ENCODE assay signal across 10 cellular contexts in genomic region chr2:51710222-51710621, GRCh38.
DNase-seq lines count a peak whose midpoint lies in the region; ATAC-seq and TF ChIP-seq lines count a peak whose summit lies in the region.
"Had no signal": no experiment of that assay in that cellular context is flagged by ENCODE, and none has a peak within 500 bp of the region (broad histone marks: within the 10 kb centered on the region; RNA-seq: fewer than 3 reads in every experiment).

No MANE protein-coding gene starts in this region.

- H3K27ac Mint-ChIP-seq in activated CD4-positive, alpha-beta T cell treated with anti-CD3 and anti-CD28 coated beads for 36 hours = no peak overlapping the region
- H3K27ac Mint-ChIP-seq in type B pancreatic cell = no peak overlapping the region
- H3K27ac Mint-ChIP-seq: activated T-cell treated with anti-CD3 and anti-CD28 coated beads, Interleukin-2, amount 50 U/mL, for 72 hours; CD4-positive, CD25-positive, alpha-beta regulatory T cell had no signal

- no peaks in the 10 kb centered on the region for H3K4me1 ChIP-seq in sigmoid colon

- peaks cover 0 to 4% (median 0%) of the 10 kb centered on the region in 4 donors for H3K9me3 ChIP-seq in sigmoid colon

- no peaks in the 10 kb centered on the region for H3K27me3 ChIP-seq in sigmoid colon

- in situ Hi-C loops in astrocyte of the cerebellum (cut with HindIII; ENCODE audit: low sequenced_read_pairs) = no loop called here

- ATAC-seq in activated CD4-positive, alpha-beta T cell treated with anti-CD3 and anti-CD28 coated beads for 36 hours = no peak
- no peak for ATAC-seq in HG03354 (IDR thresholded peaks at IDR 0.05; ENCODE audit: poor library complexity, severe bottlenecking, unreplicated experiment)
- ATAC-seq: activated T-cell treated with anti-CD3 and anti-CD28 coated beads, Interleukin-2, amount 50 U/mL, for 72 hours had no signal

- CTCF ChIA-PET in activated CD4-positive, alpha-beta T cell treated with anti-CD3 and anti-CD28 coated beads for 36 hours (lab: Charles Lee) = no interaction called here

- H3K27ac ChIP-seq in sigmoid colon = no peak overlapping the region

- peaks cover 13% of the 10 kb centered on the region for H3K9me3 Mint-ChIP-seq in activated CD4-positive, alpha-beta T cell treated with anti-CD3 and anti-CD28 coated beads for 36 hours (ENCODE audit: low read depth)
- H3K9me3 Mint-ChIP-seq in type B pancreatic cell = no peaks in the 10 kb centered on the region

- intact Hi-C loops in activated CD4-positive, alpha-beta T cell treated with anti-CD3 and anti-CD28 coated beads for 36 hours (cut with DNase I, micrococcal nuclease) = no loop called here
- intact Hi-C loops in sigmoid colon (cut with DNase I) = no loop called here

- H3K27me3 Mint-ChIP-seq in activated CD4-positive, alpha-beta T cell treated with anti-CD3 and anti-CD28 coated beads for 36 hours = no peaks in the 10 kb centered on the region
- no peaks in the 10 kb centered on the region for H3K27me3 Mint-ChIP-seq in type B pancreatic cell
- H3K27me3 Mint-ChIP-seq: CD4-positive, CD25-positive, alpha-beta regulatory T cell had no signal

- POLR2A ChIA-PET in activated CD4-positive, alpha-beta T cell treated with anti-CD3 and anti-CD28 coated beads for 36 hours (lab: Charles Lee) = no interaction called here

- TF ChIP-seq POLR2A in sigmoid colon (IDR thresholded peaks at IDR 0.05) = no peak
- no peak for TF ChIP-seq POLR2A in erythroblast (IDR thresholded peaks at IDR 0.05; ENCODE audit: low read length)

- H3K4me3 ChIP-seq in astrocyte of the cerebellum (ENCODE audit: low read depth, low read length) (no peak overlapping the region), sigmoid colon (no peak overlapping the region)

- H3K4me1 Mint-ChIP-seq in activated CD4-positive, alpha-beta T cell treated with anti-CD3 and anti-CD28 coated beads for 36 hours = no peaks in the 10 kb centered on the region
- H3K4me1 Mint-ChIP-seq in type B pancreatic cell (ENCODE audit: unreplicated experiment) = no peaks in the 10 kb centered on the region
- H3K4me1 Mint-ChIP-seq: CD4-positive, CD25-positive, alpha-beta regulatory T cell had no signal

- no peaks in the 10 kb centered on the region for H3K36me3 ChIP-seq in sigmoid colon

- no peak for TF ChIP-seq EP300 in sigmoid colon (IDR thresholded peaks at IDR 0.05)

- no peaks in the 10 kb centered on the region for H3K36me3 Mint-ChIP-seq in activated CD4-positive, alpha-beta T cell treated with anti-CD3 and anti-CD28 coated beads for 36 hours (ENCODE audit: low read depth)
- H3K36me3 Mint-ChIP-seq in type B pancreatic cell = no peaks in the 10 kb centered on the region
- H3K36me3 Mint-ChIP-seq: CD4-positive, CD25-positive, alpha-beta regulatory T cell had no signal

- H3K4me3 Mint-ChIP-seq in activated CD4-positive, alpha-beta T cell treated with anti-CD3 and anti-CD28 coated beads for 36 hours = no peak overlapping the region
- no peak overlapping the region for H3K4me3 Mint-ChIP-seq in type B pancreatic cell
- H3K4me3 Mint-ChIP-seq: activated T-cell treated with anti-CD3 and anti-CD28 coated beads, Interleukin-2, amount 50 U/mL, for 72 hours; CD4-positive, CD25-positive, alpha-beta regulatory T cell had no signal

- 54 to 56% methylated on average over 3 of the region's 3 CpGs for WGBS in sigmoid colon, 2 donors

- peak; percentile 4 for DNase-seq in activated CD4-positive, alpha-beta T cell treated with anti-CD3 and anti-CD28 coated beads for 36 hours
- DNase-seq in activated CD4-positive, alpha-beta T cell treated with anti-CD3 and anti-CD28 coated beads for 4 hours = no peak
- DNase-seq in HuH-7 (ENCODE audit: low spot score) = peak; percentile 24
- no peak for DNase-seq in astrocyte of the cerebellum (ENCODE audit: low read depth)
- DNase-seq in type B pancreatic cell (ENCODE audit: extremely low spot score, unreplicated experiment) = no peak
- DNase-seq in sigmoid colon = no peak
- no peak for DNase-seq in erythroblast (lab: John Stamatoyannopoulos, UW)

- TF ChIP-seq CTCF in astrocyte of the cerebellum (IDR thresholded peaks at IDR 0.05; ENCODE audit: low read depth, low read length, missing control alignments) (peak; percentile 14), type B pancreatic cell (conservative IDR thresholded peaks at IDR 0.05) (peak; percentile 52), sigmoid colon (IDR thresholded peaks at IDR 0.05) (no peak)

Comparison
In these comparisons a context has a peak if more than half of its experiments do, and no peak if none do; other contexts are left out.
1. DNase-seq: peak in activated CD4-positive, alpha-beta T cell treated with anti-CD3 and anti-CD28 coated beads for 36 hours (single experiment) and HuH-7 (single experiment); none in activated CD4-positive, alpha-beta T cell treated with anti-CD3 and anti-CD28 coated beads for 4 hours (0 of 2), astrocyte of the cerebellum (single experiment), type B pancreatic cell (single experiment), sigmoid colon (single experiment) and erythroblast (0 of 2).
2. CTCF ChIP-seq: peak in astrocyte of the cerebellum (single experiment) and type B pancreatic cell (single experiment); none in sigmoid colon (0 of 4).